In the genomic region with DNA sequence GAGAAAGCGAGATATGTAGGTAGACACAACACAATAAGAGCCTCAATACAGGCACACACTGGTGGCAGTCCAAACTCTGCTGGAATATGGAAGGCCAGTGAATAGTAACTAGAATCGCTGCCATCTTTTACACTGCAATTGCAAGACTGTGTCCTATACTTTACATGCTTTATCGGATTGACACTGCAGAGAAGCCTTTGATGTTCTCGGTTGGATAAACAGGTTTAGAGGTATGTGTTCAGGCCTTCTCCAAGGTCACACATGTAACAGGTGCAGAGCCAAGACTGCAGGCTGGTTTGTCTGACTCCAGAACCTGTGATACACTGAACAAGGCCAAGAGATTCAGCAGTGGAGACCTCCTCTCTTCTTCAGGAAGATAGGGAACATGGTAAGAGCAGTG, we compare ENCODE assay signal across 37 cellular contexts. TPM values are rescaled to one million over a fixed set of nuclear protein-coding genes. Genes with fewer than 3 reads are reported as not detected.
"Had no signal": no experiment of that assay in that cellular context is flagged by ENCODE, and none has a peak within 500 bp of the region (broad histone marks: within the 10 kb centered on the region; RNA-seq: fewer than 3 reads in every experiment).

No MANE protein-coding gene starts in this region.

- H3K27me3 Mint-ChIP-seq: activated B cell treated with CpG ODN at 0.5 μM for 24 hours; activated CD4-positive, alpha-beta memory T cell treated with anti-CD3 and anti-CD28 coated beads for 36 hours; activated CD4-positive, alpha-beta T cell treated with anti-CD3 and anti-CD28 coated beads, Interleukin-2, amount 10 ng/mL, durations not matched to agents 24 days and 14 days; activated CD8-positive, alpha-beta T cell treated with anti-CD3 and anti-CD28 coated beads for 36 hours; activated naive CD4-positive, alpha-beta T cell treated with anti-CD3 and anti-CD28 coated beads, Interleukin-2, amount 50 U/mL, for 24 hours; activated naive CD8-positive, alpha-beta T cell; activated naive CD8-positive, alpha-beta T cell treated with anti-CD3 and anti-CD28 coated beads, Interleukin-2, amount 50 U/mL, for 24 hours; activated T-cell treated with anti-CD3 and anti-CD28 coated beads, Interleukin-2, amount 50 U/mL, for 24 hours; brain; central memory CD8-positive, alpha-beta T cell had no signal

- ATAC-seq: activated CD8-positive, alpha-beta T cell treated with anti-CD3 and anti-CD28 coated beads for 36 hours; activated naive CD8-positive, alpha-beta T cell treated with anti-CD3 and anti-CD28 coated beads, Interleukin-2, amount 50 U/mL, for 24 hours had no signal

- H3K27me3 ChIP-seq: ascending aorta, cardiac muscle cell had no signal

- H3K27ac Mint-ChIP-seq: activated B cell treated with CpG ODN at 0.5 μM for 24 hours; activated CD4-positive, alpha-beta memory T cell treated with anti-CD3 and anti-CD28 coated beads for 36 hours; activated CD4-positive, alpha-beta T cell treated with anti-CD3 and anti-CD28 coated beads, Interleukin-2, amount 10 ng/mL, durations not matched to agents 24 days and 14 days; activated CD8-positive, alpha-beta T cell treated with anti-CD3 and anti-CD28 coated beads for 36 hours; activated naive CD4-positive, alpha-beta T cell treated with anti-CD3 and anti-CD28 coated beads, Interleukin-2, amount 10 ng/mL, durations not matched to agents 7 days and 5 days; activated naive CD4-positive, alpha-beta T cell treated with anti-CD3 and anti-CD28 coated beads, Interleukin-2, amount 50 U/mL, for 24 hours; activated naive CD8-positive, alpha-beta T cell; activated naive CD8-positive, alpha-beta T cell treated with anti-CD3 and anti-CD28 coated beads, Interleukin-2, amount 10 ng/mL, durations not matched to agents 7 days and 5 days; activated naive CD8-positive, alpha-beta T cell treated with anti-CD3 and anti-CD28 coated beads, Interleukin-2, amount 50 U/mL, for 24 hours; activated T-cell treated with anti-CD3 and anti-CD28 coated beads, Interleukin-2, amount 50 U/mL, for 24 hours; activated T-helper 2 cell treated with anti-CD3 and anti-CD28 coated beads, Interferon-gamma antibody, Interleukin-2, Interleukin-4, amounts not matched to agents 10 μg/mL and 5 μg/mL and 100 μg/mL, durations not matched to agents 14 hours and 24 hours and 36 hours; brain; T-helper 1 cell treated with Interleukin-12 subunit alpha and Interleukin-12 subunit beta and Interleukin-4 antibody, amounts not matched to agents 30 μg/mL and 1 μg/mL, for 36 hours had no signal

- H3K4me3 ChIP-seq: ascending aorta, cardiac muscle cell had no signal

- H3K4me3 Mint-ChIP-seq: activated B cell treated with CpG ODN at 0.5 μM for 24 hours; activated CD4-positive, alpha-beta memory T cell treated with anti-CD3 and anti-CD28 coated beads for 36 hours; activated CD4-positive, alpha-beta T cell treated with anti-CD3 and anti-CD28 coated beads, Interleukin-2, amount 10 ng/mL, durations not matched to agents 24 days and 14 days; activated CD8-positive, alpha-beta T cell treated with anti-CD3 and anti-CD28 coated beads for 36 hours; activated naive CD4-positive, alpha-beta T cell treated with anti-CD3 and anti-CD28 coated beads, Interleukin-2, amount 10 ng/mL, durations not matched to agents 7 days and 5 days; activated naive CD4-positive, alpha-beta T cell treated with anti-CD3 and anti-CD28 coated beads, Interleukin-2, amount 50 U/mL, for 24 hours; activated naive CD8-positive, alpha-beta T cell; activated naive CD8-positive, alpha-beta T cell treated with anti-CD3 and anti-CD28 coated beads, Interleukin-2, amount 10 ng/mL, durations not matched to agents 7 days and 5 days; activated naive CD8-positive, alpha-beta T cell treated with anti-CD3 and anti-CD28 coated beads, Interleukin-2, amount 50 U/mL, for 24 hours; activated T-cell treated with anti-CD3 and anti-CD28 coated beads, Interleukin-2, amount 50 U/mL, for 24 hours; brain; central memory CD8-positive, alpha-beta T cell; T-helper 1 cell treated with Interleukin-12 subunit alpha and Interleukin-12 subunit beta and Interleukin-4 antibody, amounts not matched to agents 30 μg/mL and 1 μg/mL, for 36 hours; T-helper 2 cell treated with Interferon-gamma antibody and Interleukin-4, amounts not matched to agents 5 μg/mL and 100 μg/mL, for 36 hours had no signal

- H3K4me1 ChIP-seq: ascending aorta had no signal

- DNase-seq: activated B cell treated with CpG ODN at 0.5 μM for 24 hours; activated CD4-positive, alpha-beta memory T cell treated with anti-CD3 and anti-CD28 coated beads for 36 hours; activated CD4-positive, alpha-beta T cell treated with anti-CD3 and anti-CD28 coated beads for 4 hours; activated CD4-positive, alpha-beta T cell treated with anti-CD3 and anti-CD28 coated beads, Interleukin-2, amount 10 ng/mL, durations not matched to agents 24 days and 14 days; activated CD4-positive, alpha-beta T cell treated with anti-CD3 and anti-CD28 coated beads, Interleukin-2, amount 50 U/mL, for 1 hour; activated CD4-positive, alpha-beta T cell treated with anti-CD3 and anti-CD28 coated beads, Interleukin-2, amount 50 U/mL, for 4 hours; activated CD4-positive, CD25-positive, alpha-beta regulatory T cell treated with anti-CD3 and anti-CD28 coated beads, Interleukin-2, amount 50 U/mL, for 72 hours; activated CD8-positive, alpha-beta memory T cell treated with anti-CD3 and anti-CD28 coated beads, Interleukin-2, amount 50 U/mL, for 4 hours; activated CD8-positive, alpha-beta T cell treated with anti-CD3 and anti-CD28 coated beads for 36 hours; activated effector memory CD4-positive, alpha-beta T cell treated with Interleukin-2 at 50 U/mL for 16 hours; activated gamma-delta T cell; activated naive CD4-positive, alpha-beta T cell treated with anti-CD3 and anti-CD28 coated beads, Interleukin-2, amount 10 ng/mL, durations not matched to agents 7 days and 5 days; activated naive CD4-positive, alpha-beta T cell treated with Interleukin-2 at 50 U/mL for 16 hours; activated naive CD8-positive, alpha-beta T cell treated with anti-CD3 and anti-CD28 coated beads, Interleukin-2, amount 10 ng/mL, durations not matched to agents 7 days and 5 days; activated naive CD8-positive, alpha-beta T cell treated with anti-CD3 and anti-CD28 coated beads, Interleukin-2, amount 50 U/mL, for 24 hours; activated T-cell treated with anti-CD3 and anti-CD28 coated beads, Interleukin-2, amount 50 U/mL, for 24 hours; activated T-cell treated with anti-CD3 and anti-CD28 coated beads, Interleukin-2, amount 50 U/mL, for 48 hours; amygdala; anterior cingulate cortex; caudate nucleus; cerebellar nuclear complex; T-helper 1 cell; T-helper 2 cell; T-helper 9 cell had no signal

- H3K36me3 ChIP-seq: cardiac muscle cell had no signal

- H3K9me3 ChIP-seq: ascending aorta had no signal

- H3K4me1 Mint-ChIP-seq: activated naive CD4-positive, alpha-beta T cell treated with anti-CD3 and anti-CD28 coated beads, Interleukin-2, amount 50 U/mL, for 24 hours; activated naive CD8-positive, alpha-beta T cell treated with anti-CD3 and anti-CD28 coated beads, Interleukin-2, amount 50 U/mL, for 24 hours; brain had no signal

- H3K27ac ChIP-seq: ascending aorta, cardiac muscle cell, VCaP had no signal

- H3K9me3 Mint-ChIP-seq: activated CD4-positive, alpha-beta memory T cell treated with anti-CD3 and anti-CD28 coated beads for 36 hours; activated CD4-positive, alpha-beta T cell treated with anti-CD3 and anti-CD28 coated beads, Interleukin-2, amount 10 ng/mL, durations not matched to agents 24 days and 14 days; activated CD8-positive, alpha-beta T cell treated with anti-CD3 and anti-CD28 coated beads for 36 hours; activated naive CD4-positive, alpha-beta T cell treated with anti-CD3 and anti-CD28 coated beads, Interleukin-2, amount 50 U/mL, for 24 hours; activated naive CD8-positive, alpha-beta T cell treated with anti-CD3 and anti-CD28 coated beads, Interleukin-2, amount 50 U/mL, for 24 hours; activated T-cell treated with anti-CD3 and anti-CD28 coated beads, Interleukin-2, amount 50 U/mL, for 24 hours; activated T-helper 2 cell treated with anti-CD3 and anti-CD28 coated beads, Interferon-gamma antibody, Interleukin-2, Interleukin-4, amounts not matched to agents 10 μg/mL and 5 μg/mL and 100 μg/mL, durations not matched to agents 14 hours and 24 hours and 36 hours; brain; central memory CD8-positive, alpha-beta T cell; T-helper 1 cell treated with Interleukin-12 subunit alpha and Interleukin-12 subunit beta and Interleukin-4 antibody, amounts not matched to agents 30 μg/mL and 1 μg/mL, for 36 hours; T-helper 2 cell treated with Interferon-gamma antibody and Interleukin-4, amounts not matched to agents 5 μg/mL and 100 μg/mL, for 36 hours had no signal

- FAIRE-seq: bronchial epithelial cell, TTC549 had no signal

RNA-seq across cellular contexts. Expression of gene SAA1, which starts 5.1 kb away (rescaled TPM):
- total RNA-seq: activated B cell treated with CpG ODN at 0.5 μM for 24 hours; activated CD4-positive, alpha-beta memory T cell treated with anti-CD3 and anti-CD28 coated beads for 36 hours; activated CD4-positive, alpha-beta T cell treated with anti-CD3 and anti-CD28 coated beads, Interleukin-2, amount 10 ng/mL, durations not matched to agents 24 days and 14 days; activated CD8-positive, alpha-beta memory T cell treated with anti-CD3 and anti-CD28 coated beads for 36 hours; activated CD8-positive, alpha-beta T cell treated with anti-CD3 and anti-CD28 coated beads for 36 hours; activated naive CD8-positive, alpha-beta T cell treated with anti-CD3 and anti-CD28 coated beads, Interleukin-2, amount 10 ng/mL, durations not matched to agents 7 days and 5 days; activated T-helper 2 cell treated with anti-CD3 and anti-CD28 coated beads, Interferon-gamma antibody, Interleukin-2, Interleukin-4, amounts not matched to agents 10 μg/mL and 5 μg/mL and 100 μg/mL, durations not matched to agents 14 hours and 24 hours and 36 hours; cardiac muscle cell had no signal

RNA-seq across cellular contexts. Expression of gene SAA2, which starts 22.7 kb away (rescaled TPM):
- total RNA-seq: activated CD4-positive, alpha-beta memory T cell treated with anti-CD3 and anti-CD28 coated beads for 36 hours; activated CD4-positive, alpha-beta T cell treated with anti-CD3 and anti-CD28 coated beads, Interleukin-2, amount 10 ng/mL, durations not matched to agents 24 days and 14 days; activated CD8-positive, alpha-beta memory T cell treated with anti-CD3 and anti-CD28 coated beads for 36 hours; activated CD8-positive, alpha-beta T cell treated with anti-CD3 and anti-CD28 coated beads for 36 hours; activated naive CD8-positive, alpha-beta T cell treated with anti-CD3 and anti-CD28 coated beads, Interleukin-2, amount 10 ng/mL, durations not matched to agents 7 days and 5 days; activated T-helper 2 cell treated with anti-CD3 and anti-CD28 coated beads, Interferon-gamma antibody, Interleukin-2, Interleukin-4, amounts not matched to agents 10 μg/mL and 5 μg/mL and 100 μg/mL, durations not matched to agents 14 hours and 24 hours and 36 hours; bronchial epithelial cell; cardiac muscle cell had no signal

RNA-seq across cellular contexts. Expression of gene SAA4, which starts 34.6 kb away (rescaled TPM):
- total RNA-seq: activated B cell treated with CpG ODN at 0.5 μM for 24 hours; activated CD4-positive, alpha-beta memory T cell treated with anti-CD3 and anti-CD28 coated beads for 36 hours; activated CD4-positive, alpha-beta T cell treated with anti-CD3 and anti-CD28 coated beads, Interleukin-2, amount 10 ng/mL, durations not matched to agents 24 days and 14 days; activated CD8-positive, alpha-beta memory T cell treated with anti-CD3 and anti-CD28 coated beads for 36 hours; activated CD8-positive, alpha-beta T cell treated with anti-CD3 and anti-CD28 coated beads for 36 hours; activated naive CD8-positive, alpha-beta T cell treated with anti-CD3 and anti-CD28 coated beads, Interleukin-2, amount 10 ng/mL, durations not matched to agents 7 days and 5 days; activated T-helper 2 cell treated with anti-CD3 and anti-CD28 coated beads, Interferon-gamma antibody, Interleukin-2, Interleukin-4, amounts not matched to agents 10 μg/mL and 5 μg/mL and 100 μg/mL, durations not matched to agents 14 hours and 24 hours and 36 hours; ascending aorta; bronchial epithelial cell; cardiac muscle cell had no signal
